1 cellular context compared by ENCODE assay signal in genomic region chr11:16771350-16772140, GRCh38.
TF ChIP-seq lines count a peak whose summit lies in the region.

No MANE protein-coding gene starts in this region.

TF ChIP-seq in SK-N-SH, 30 proteins besides CTCF, POLR2A, EP300 and RAD21 (continued from another document):
- TF ChIP-seq, protein P1, sequence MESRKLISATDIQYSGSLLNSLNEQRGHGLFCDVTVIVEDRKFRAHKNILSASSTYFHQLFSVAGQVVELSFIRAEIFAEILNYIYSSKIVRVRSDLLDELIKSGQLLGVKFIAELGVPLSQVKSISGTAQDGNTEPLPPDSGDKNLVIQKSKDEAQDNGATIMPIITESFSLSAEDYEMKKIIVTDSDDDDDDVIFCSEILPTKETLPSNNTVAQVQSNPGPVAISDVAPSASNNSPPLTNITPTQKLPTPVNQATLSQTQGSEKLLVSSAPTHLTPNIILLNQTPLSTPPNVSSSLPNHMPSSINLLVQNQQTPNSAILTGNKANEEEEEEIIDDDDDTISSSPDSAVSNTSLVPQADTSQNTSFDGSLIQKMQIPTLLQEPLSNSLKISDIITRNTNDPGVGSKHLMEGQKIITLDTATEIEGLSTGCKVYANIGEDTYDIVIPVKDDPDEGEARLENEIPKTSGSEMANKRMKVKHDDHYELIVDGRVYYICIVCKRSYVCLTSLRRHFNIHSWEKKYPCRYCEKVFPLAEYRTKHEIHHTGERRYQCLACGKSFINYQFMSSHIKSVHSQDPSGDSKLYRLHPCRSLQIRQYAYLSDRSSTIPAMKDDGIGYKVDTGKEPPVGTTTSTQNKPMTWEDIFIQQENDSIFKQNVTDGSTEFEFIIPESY (IDR thresholded peaks at IDR 0.05; ENCODE audit: borderline replicate concordance, low read depth), result no peak
- TF ChIP-seq FOXJ3 (CRISPR knock-in tag; IDR thresholded peaks at IDR 0.05) (no peak), SMC3 (IDR thresholded peaks at IDR 0.05; ENCODE audit: low read depth, low read length) (no peak), EZH2phosphoT487 (IDR thresholded peaks at IDR 0.05; ENCODE audit: borderline replicate concordance, low read depth) (no peak), SIN3A (IDR thresholded peaks at IDR 0.05; ENCODE audit: borderline replicate concordance, low read depth, low read length) (no peak), ELF1 (IDR thresholded peaks at IDR 0.05) (no peak), USF1 (IDR thresholded peaks at IDR 0.05; ENCODE audit: borderline replicate concordance, low read depth) (no peak), TAF1 (IDR thresholded peaks at IDR 0.05; ENCODE audit: borderline replicate concordance, low read depth, low read length) (no peak), CHD2 (IDR thresholded peaks at IDR 0.05; ENCODE audit: low read length, partially characterized antibody) (no peak)
